In the genomic region with DNA sequence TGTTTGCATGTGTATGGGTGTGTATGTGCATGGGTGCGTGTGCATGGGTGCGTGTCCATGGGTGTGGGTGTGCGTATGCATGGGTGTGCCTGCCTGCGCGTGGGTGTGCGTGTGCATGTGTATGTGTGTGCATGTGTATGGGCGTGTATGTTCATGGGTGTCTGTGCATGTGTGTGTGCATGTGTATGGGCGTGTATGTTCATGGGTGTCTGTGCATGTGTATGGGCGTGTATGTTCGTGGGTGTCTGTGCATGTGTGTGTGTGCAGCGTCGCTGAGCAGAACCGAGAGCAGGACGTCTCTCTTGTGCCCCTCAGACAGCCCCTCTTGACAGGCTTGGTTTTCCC, we compare ENCODE assay signal across 1 cellular context.
TF ChIP-seq lines count a peak whose summit lies in the region.

No MANE protein-coding gene starts in this region.

TF ChIP-seq in GM12878, 131 proteins besides CTCF, POLR2A, EP300 and RAD21:
- TF ChIP-seq BCL3 (IDR thresholded peaks at IDR 0.05; ENCODE audit: borderline replicate concordance, insufficient read depth, low read depth, low read length, poor library complexity, severe bottlenecking) (peak; percentile 60), POLR2AphosphoS5 (IDR thresholded peaks at IDR 0.05; ENCODE audit: low read length) (no peak)
